Comparison of ENCODE assay signal across 8 cellular contexts in the genomic region with DNA sequence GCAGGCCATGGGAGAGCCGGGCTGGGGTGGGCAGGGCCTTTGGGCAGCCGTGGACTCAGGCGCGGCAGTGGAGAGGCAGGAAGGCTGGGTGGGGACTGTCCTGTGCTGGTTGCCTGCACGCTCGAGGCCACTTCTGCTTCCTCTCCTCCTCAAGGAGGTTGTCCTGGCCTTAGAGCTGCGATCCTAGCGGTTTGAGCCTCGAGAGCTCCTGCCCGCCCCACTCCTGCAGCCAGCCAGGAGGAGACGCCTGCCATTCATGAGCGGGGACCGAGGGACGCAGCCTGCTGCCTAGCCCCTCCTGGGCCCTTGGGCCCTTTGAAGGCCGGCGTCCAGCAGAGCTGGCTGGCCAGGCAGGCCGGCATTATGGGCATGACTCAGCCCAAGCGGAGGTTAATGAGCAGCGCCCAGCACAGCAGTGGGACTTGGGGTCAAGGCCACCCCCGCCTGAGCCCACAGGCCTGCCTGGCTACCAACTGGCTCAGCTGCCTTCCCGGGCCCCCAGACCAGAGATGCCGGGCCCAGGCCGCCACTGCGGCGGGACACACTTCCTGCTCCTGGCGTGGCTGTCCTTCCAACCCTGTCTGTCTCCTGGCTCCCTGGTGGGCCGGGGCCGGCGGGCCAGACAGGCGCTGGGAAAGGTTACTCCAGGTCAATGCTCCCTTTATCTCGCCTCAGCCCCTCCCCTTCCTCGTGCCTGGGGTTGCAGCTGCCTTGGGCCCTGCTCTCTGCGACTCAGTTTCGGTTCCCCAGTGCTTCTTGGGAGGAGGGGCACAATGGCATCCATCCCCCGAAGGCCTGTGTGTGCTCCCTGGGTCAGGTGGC. TPM values are rescaled to one million over a fixed set of nuclear protein-coding genes. Genes with fewer than 3 reads are reported as not detected.
DNase-seq lines count a peak whose midpoint lies in the region; ATAC-seq and TF ChIP-seq lines count a peak whose summit lies in the region.

No MANE protein-coding gene starts in this region.

- H3K4me3 ChIP-seq in HEK293 (ENCODE audit: low read depth, low read length): no peak overlapping the region
- H3K4me3 ChIP-seq in fibroblast of the aortic adventitia (ENCODE audit: low read depth, low read length): peak overlapping the region; percentile 48
- H3K4me3 ChIP-seq in neuron (ENCODE audit: low read length): peak overlapping the region; percentile 17

- peak overlapping the region; percentile 70 for H3K4me3 Mint-ChIP-seq in activated CD4-positive, alpha-beta memory T cell treated with anti-CD3 and anti-CD28 coated beads, Interleukin-2, amount 10 ng/mL, durations not matched to agents 7 days and 5 days

- H3K4me1 ChIP-seq in HEK293 (ENCODE audit: control insufficient read depth, insufficient read depth, low read length) (peaks cover 3% of the 10 kb centered on the region), neuron (ENCODE audit: insufficient read depth, low read length) (peaks cover 35% of the 10 kb centered on the region)

- DNase-seq in stimulated activated CD4-positive, alpha-beta T cell treated with anti-CD3 and anti-CD28 coated beads, Interleukin-2, amount 100 ng/mL, for 24 hours: peak; percentile 37 to 38
- DNase-seq in stimulated activated CD4-positive, alpha-beta T cell treated with anti-CD3 and anti-CD28 coated beads, Interleukin-12 subunit alpha, Interleukin-12 subunit beta, amount 100 ng/mL, for 4 hours: no peak
- peak; percentile 77 for DNase-seq in NCI-H1092 treated with DMSO at 0.1 percent for 48 hours (lab: John Stamatoyannopoulos, UW)
- DNase-seq in activated CD4-positive, alpha-beta memory T cell treated with anti-CD3 and anti-CD28 coated beads, Interleukin-2, amount 10 ng/mL, durations not matched to agents 7 days and 5 days: peak; percentile 61
- peak; percentile 38 for DNase-seq in fibroblast of the aortic adventitia (ENCODE audit: low read depth)

- H3K36me3 ChIP-seq in HEK293 (ENCODE audit: control insufficient read depth in 2 of 2, insufficient read depth in 1 of 2, low read length in 2 of 2) (peaks cover 0 to 25% of the 10 kb centered on the region in 2 experiments; a peak in 2 of 3 replicates), neuron (ENCODE audit: insufficient read depth, low read length) (no peaks in the 10 kb centered on the region)

- TF ChIP-seq CTCF in HEK293 (tag by site-specific recombination; IDR thresholded peaks at IDR 0.05) (no peak), fibroblast of the aortic adventitia (IDR thresholded peaks at IDR 0.05; ENCODE audit: insufficient read depth, low read length) (no peak)

- no peaks in the 10 kb centered on the region for H3K27me3 ChIP-seq in neuron (ENCODE audit: insufficient read depth, low read length)

- ATAC-seq in HG02840 (IDR thresholded peaks at IDR 0.05; ENCODE audit: low FRiP score, unreplicated experiment): no peak

- H3K9me3 ChIP-seq in HEK293 (ENCODE audit: control insufficient read depth, insufficient read depth, low read depth, low read length) (no peaks in the 10 kb centered on the region), neuron (ENCODE audit: low read length) (peaks cover 2% of the 10 kb centered on the region)

- peaks cover 30% of the 10 kb centered on the region for H3K36me3 Mint-ChIP-seq in activated CD4-positive, alpha-beta memory T cell treated with anti-CD3 and anti-CD28 coated beads, Interleukin-2, amount 10 ng/mL, durations not matched to agents 7 days and 5 days (ENCODE audit: low read depth)

- H2AFZ ChIP-seq in neuron (ENCODE audit: low read depth, low read length): no peak overlapping the region

- H3K27ac ChIP-seq in HEK293 (ENCODE audit: extremely low read depth, low read depth, low read length): no peak overlapping the region

- no peaks in the 10 kb centered on the region for H3K9me3 Mint-ChIP-seq in activated CD4-positive, alpha-beta memory T cell treated with anti-CD3 and anti-CD28 coated beads, Interleukin-2, amount 10 ng/mL, durations not matched to agents 7 days and 5 days

- H3K4me1 Mint-ChIP-seq in activated CD4-positive, alpha-beta memory T cell treated with anti-CD3 and anti-CD28 coated beads, Interleukin-2, amount 10 ng/mL, durations not matched to agents 7 days and 5 days: peaks cover 42% of the 10 kb centered on the region

- H3K27ac Mint-ChIP-seq in activated CD4-positive, alpha-beta memory T cell treated with anti-CD3 and anti-CD28 coated beads, Interleukin-2, amount 10 ng/mL, durations not matched to agents 7 days and 5 days: peak overlapping the region; percentile 73

- no peaks in the 10 kb centered on the region for H3K27me3 Mint-ChIP-seq in activated CD4-positive, alpha-beta memory T cell treated with anti-CD3 and anti-CD28 coated beads, Interleukin-2, amount 10 ng/mL, durations not matched to agents 7 days and 5 days

- CTCF ChIA-PET in HEK293 (lab: Yijun Ruan, JAX): interaction anchor here (0.7 kb wide), 1 partner anchor 156 kb away, joined by 3 read pairs; no protein-coding TSS in a partner anchor
- CTCF ChIA-PET in activated CD4-positive, alpha-beta memory T cell treated with anti-CD3 and anti-CD28 coated beads, Interleukin-2, amount 10 ng/mL, durations not matched to agents 7 days and 5 days (lab: Charles Lee): interaction anchor here (1.4 kb wide), 1 partner anchor 9 kb away, joined by 6 read pairs; no protein-coding TSS in a partner anchor

- POLR2A ChIA-PET in HEK293 (lab: Yijun Ruan, JAX): interaction anchor here (0.8 kb wide), 1 partner anchor 208 kb away, joined by 3 read pairs; the partner anchor contains the start of gene NAA10
- POLR2A ChIA-PET in activated CD4-positive, alpha-beta memory T cell treated with anti-CD3 and anti-CD28 coated beads, Interleukin-2, amount 10 ng/mL, durations not matched to agents 7 days and 5 days (lab: Charles Lee): interaction anchor here (0.7 to 1.7 kb wide), 3 partner anchors 52 to 199 kb away, joined by 3 to 4 read pairs (median 4); partner anchors contain the start of genes ARHGAP4, IDH3G and SSR4

TF ChIP-seq in HEK293, 187 proteins besides CTCF, POLR2A, EP300 and RAD21:
- TF ChIP-seq ZIC2 (tag by site-specific recombination; IDR thresholded peaks at IDR 0.05): peak; percentile 63; the same call in 1 of the 2 replicates
- no peak for TF ChIP-seq ZNF629 (tag by site-specific recombination; IDR thresholded peaks at IDR 0.05)
- TF ChIP-seq ZNF48 (tag by site-specific recombination; IDR thresholded peaks at IDR 0.05): no peak
- TF ChIP-seq, protein P1, sequence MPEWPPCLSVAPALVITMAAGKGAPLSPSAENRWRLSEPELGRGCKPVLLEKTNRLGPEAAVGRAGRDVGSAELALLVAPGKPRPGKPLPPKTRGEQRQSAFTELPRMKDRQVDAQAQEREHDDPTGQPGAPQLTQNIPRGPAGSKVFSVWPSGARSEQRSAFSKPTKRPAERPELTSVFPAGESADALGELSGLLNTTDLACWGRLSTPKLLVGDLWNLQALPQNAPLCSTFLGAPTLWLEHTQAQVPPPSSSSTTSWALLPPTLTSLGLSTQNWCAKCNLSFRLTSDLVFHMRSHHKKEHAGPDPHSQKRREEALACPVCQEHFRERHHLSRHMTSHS (tag by site-specific recombination; IDR thresholded peaks at IDR 0.05): no peak
- TF ChIP-seq TRIM28 (IDR thresholded peaks at IDR 0.05; ENCODE audit: borderline replicate concordance, low read length): peak; percentile 64; the same call in 1 of the 2 replicates
- TF ChIP-seq, protein P2, sequence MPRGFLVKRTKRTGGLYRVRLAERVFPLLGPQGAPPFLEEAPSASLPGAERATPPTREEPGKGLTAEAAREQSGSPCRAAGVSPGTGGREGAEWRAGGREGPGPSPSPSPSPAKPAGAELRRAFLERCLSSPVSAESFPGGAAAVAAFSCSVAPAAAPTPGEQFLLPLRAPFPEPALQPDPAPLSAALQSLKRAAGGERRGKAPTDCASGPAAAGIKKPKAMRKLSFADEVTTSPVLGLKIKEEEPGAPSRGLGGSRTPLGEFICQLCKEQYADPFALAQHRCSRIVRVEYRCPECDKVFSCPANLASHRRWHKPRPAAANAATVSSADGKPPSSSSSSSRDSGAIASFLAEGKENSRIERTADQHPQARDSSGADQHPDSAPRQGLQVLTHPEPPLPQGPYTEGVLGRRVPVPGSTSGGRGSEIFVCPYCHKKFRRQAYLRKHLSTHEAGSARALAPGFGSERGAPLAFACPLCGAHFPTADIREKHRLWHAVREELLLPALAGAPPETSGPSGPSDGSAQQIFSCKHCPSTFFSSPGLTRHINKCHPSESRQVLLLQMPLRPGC (tag by site-specific recombination; IDR thresholded peaks at IDR 0.05): no peak
- no peak for TF ChIP-seq KLF7 (tag by site-specific recombination; IDR thresholded peaks at IDR 0.05; ENCODE audit: borderline replicate concordance)

RNA-seq across cellular contexts. Expression of gene ABCD1, which starts 1.8 kb away (rescaled TPM):
- total RNA-seq in activated CD4-positive, alpha-beta memory T cell treated with anti-CD3 and anti-CD28 coated beads, Interleukin-2, amount 10 ng/mL, durations not matched to agents 7 days and 5 days: 10 to 100 TPM; 16.5 to 17.6 TPM
- 9.3 and 15.5 TPM in 2 replicates for total RNA-seq in fibroblast of the aortic adventitia (ENCODE audit: low replicate concordance)

RNA-seq across cellular contexts. Expression of gene BCAP31, which starts 2.3 kb away (rescaled TPM):
- total RNA-seq in activated CD4-positive, alpha-beta memory T cell treated with anti-CD3 and anti-CD28 coated beads, Interleukin-2, amount 10 ng/mL, durations not matched to agents 7 days and 5 days: 100 to 1,000 TPM; 162 TPM
- 75.4 and 111 TPM in 2 replicates for total RNA-seq in fibroblast of the aortic adventitia (ENCODE audit: low replicate concordance)

RNA-seq across cellular contexts. Expression of gene PLXNB3, which starts 37.6 kb away (rescaled TPM):
- under 1 TPM; 0.18 to 0.58 TPM for total RNA-seq in activated CD4-positive, alpha-beta memory T cell treated with anti-CD3 and anti-CD28 coated beads, Interleukin-2, amount 10 ng/mL, durations not matched to agents 7 days and 5 days
- total RNA-seq in fibroblast of the aortic adventitia (ENCODE audit: low replicate concordance): 3.1 and 6.1 TPM in 2 replicates

RNA-seq across cellular contexts. Expression of gene SLC6A8, which starts 38.8 kb away (rescaled TPM):
- total RNA-seq in activated CD4-positive, alpha-beta memory T cell treated with anti-CD3 and anti-CD28 coated beads, Interleukin-2, amount 10 ng/mL, durations not matched to agents 7 days and 5 days: 1 to 10 TPM; 2.9 to 3.0 TPM
- total RNA-seq in fibroblast of the aortic adventitia (ENCODE audit: low replicate concordance): 5.6 and 8.8 TPM in 2 replicates

RNA-seq across cellular contexts. Expression of gene PNCK, which starts 52.9 kb away (rescaled TPM):
- under 1 TPM; 0.60 to 0.96 TPM for total RNA-seq in activated CD4-positive, alpha-beta memory T cell treated with anti-CD3 and anti-CD28 coated beads, Interleukin-2, amount 10 ng/mL, durations not matched to agents 7 days and 5 days
- 0.33 TPM in 1 of 2 replicates, not detected in the other for total RNA-seq in fibroblast of the aortic adventitia (ENCODE audit: low replicate concordance)
